In genomic region chr12:39277416-39277815, GRCh38 we compare ENCODE assay signal across 18 cellular contexts.
A peak's percentile ranks its signal among the peaks of the same experiment; 100 is the strongest.
DNase-seq lines count a peak whose midpoint lies in the region; ATAC-seq and TF ChIP-seq lines count a peak whose summit lies in the region.
"Had no signal": no experiment of that assay in that cellular context is flagged by ENCODE, and none has a peak within 500 bp of the region (broad histone marks: within the 10 kb centered on the region; RNA-seq: fewer than 3 reads in every experiment).

No MANE protein-coding gene starts in this region.

- no peak overlapping the region for H3K27ac Mint-ChIP-seq in natural killer cell treated with Interleukin-12 subunit alpha and Interleukin-12 subunit beta and Interleukin-15 and Interleukin-18, amount 100 ng/mL, for 72 hours
- no peak overlapping the region for H3K27ac Mint-ChIP-seq in natural killer cell
- H3K27ac Mint-ChIP-seq: activated T-cell treated with anti-CD3 and anti-CD28 coated beads, Interleukin-2, amount 50 U/mL, for 24 hours; mesothelial cell of epicardium had no signal

- intact Hi-C loops in natural killer cell (cut with micrococcal nuclease) (no loop called here), sciatic nerve (cut with DNase I) (no loop called here)

- H3K4me1 Mint-ChIP-seq in natural killer cell treated with Interleukin-12 subunit alpha and Interleukin-12 subunit beta and Interleukin-15 and Interleukin-18, amount 100 ng/mL, for 72 hours (ENCODE audit: low read depth in 2 of 2): no peaks in the 10 kb centered on the region
- peaks cover 4 to 5% of the 10 kb centered on the region in 2 donors for H3K4me1 Mint-ChIP-seq in natural killer cell

- H3K27me3 Mint-ChIP-seq in natural killer cell treated with Interleukin-12 subunit alpha and Interleukin-12 subunit beta and Interleukin-15 and Interleukin-18, amount 100 ng/mL, for 72 hours: peaks cover 18 to 31% of the 10 kb centered on the region in 2 donors
- H3K27me3 Mint-ChIP-seq in natural killer cell (ENCODE audit: low read depth in 2 of 2): peaks cover 12 to 13% of the 10 kb centered on the region in 2 donors

- H3K36me3 Mint-ChIP-seq in natural killer cell treated with Interleukin-12 subunit alpha and Interleukin-12 subunit beta and Interleukin-15 and Interleukin-18, amount 100 ng/mL, for 72 hours: no peaks in the 10 kb centered on the region
- no peaks in the 10 kb centered on the region for H3K36me3 Mint-ChIP-seq in natural killer cell
- H3K36me3 Mint-ChIP-seq: mesothelial cell of epicardium had no signal

- no peak for TF ChIP-seq CTCF in natural killer cell (IDR thresholded peaks at IDR 0.05)

- no peaks in the 10 kb centered on the region for H3K9me3 Mint-ChIP-seq in natural killer cell treated with Interleukin-12 subunit alpha and Interleukin-12 subunit beta and Interleukin-15 and Interleukin-18, amount 100 ng/mL, for 72 hours
- no peaks in the 10 kb centered on the region for H3K9me3 Mint-ChIP-seq in natural killer cell
- H3K9me3 Mint-ChIP-seq: activated T-cell treated with anti-CD3 and anti-CD28 coated beads, Interleukin-2, amount 50 U/mL, for 24 hours had no signal

- H3K4me3 Mint-ChIP-seq in natural killer cell treated with Interleukin-12 subunit alpha and Interleukin-12 subunit beta and Interleukin-15 and Interleukin-18, amount 100 ng/mL, for 72 hours: no peak overlapping the region
- H3K4me3 Mint-ChIP-seq in natural killer cell: no peak overlapping the region
- H3K4me3 Mint-ChIP-seq: activated T-cell treated with anti-CD3 and anti-CD28 coated beads, Interleukin-2, amount 50 U/mL, for 24 hours; mesothelial cell of epicardium had no signal

- peak; percentile 52 to 62 for ATAC-seq in natural killer cell treated with Interleukin-12 subunit alpha and Interleukin-12 subunit beta and Interleukin-15 and Interleukin-18, amount 100 ng/mL, for 72 hours
- ATAC-seq in natural killer cell (no peak), HG02973 (IDR thresholded peaks at IDR 0.05; ENCODE audit: unreplicated experiment) (peak; percentile 78), HG03175 (IDR thresholded peaks at IDR 0.05; ENCODE audit: unreplicated experiment) (no peak), GM19467 (IDR thresholded peaks at IDR 0.05; ENCODE audit: unreplicated experiment) (no peak), sciatic nerve (no peak)
- ATAC-seq: Right ventricle myocardium inferior had no signal

- DNase-seq in natural killer cell treated with Interleukin-12 subunit alpha and Interleukin-12 subunit beta and Interleukin-15 and Interleukin-18, amount 100 ng/mL, for 72 hours (ENCODE audit: low spot score): no peak
- DNase-seq in natural killer cell (no peak), NOMO-1 treated with DMSO at 0.1 percent for 48 hours (lab: John Stamatoyannopoulos, UW; ENCODE audit: unreplicated experiment) (peak; percentile 33), NCI-H748 treated with DMSO at 0.1 percent for 48 hours (lab: John Stamatoyannopoulos, UW) (no peak), sciatic nerve (ENCODE audit: low spot score) (no peak)
- DNase-seq: activated T-cell treated with anti-CD3 and anti-CD28 coated beads, Interleukin-2, amount 50 U/mL, for 24 hours; amniotic stem cell; Caco-2; islet precursor cell; KG1; NCI-H526 treated with DMSO at 0.1 percent for 48 hours; ovary; T-helper 2 cell had no signal

Comparison
In these comparisons a context has a peak if more than half of its experiments do, and no peak if none do; other contexts are left out.
1. ATAC-seq: peak in natural killer cell treated with Interleukin-12 subunit alpha and Interleukin-12 subunit beta and Interleukin-15 and Interleukin-18, amount 100 ng/mL, for 72 hours (2 of 2) and HG02973 (single experiment); none in natural killer cell (0 of 3), HG03175 (single experiment), GM19467 (single experiment) and sciatic nerve (single experiment).